ENCODE assay signal across 38 cellular contexts in genomic region chr2:1209246-1209645, GRCh38.
"Had no signal": no experiment of that assay in that cellular context is flagged by ENCODE, and none has a peak within 500 bp of the region (broad histone marks: within the 10 kb centered on the region; RNA-seq: fewer than 3 reads in every experiment).

No MANE protein-coding gene starts in this region.

- H3K36me3 Mint-ChIP-seq: activated naive CD4-positive, alpha-beta T cell treated with anti-CD3 and anti-CD28 coated beads, Interleukin-2, amount 10 ng/mL, durations not matched to agents 7 days and 5 days had no signal

- H3K27me3 ChIP-seq: ascending aorta, cardiac muscle cell had no signal

- H3K4me1 ChIP-seq: ascending aorta had no signal

- FAIRE-seq: bronchial epithelial cell, TTC549 had no signal

- H3K27me3 Mint-ChIP-seq: activated B cell treated with CpG ODN at 0.5 μM for 24 hours; activated CD4-positive, alpha-beta memory T cell treated with anti-CD3 and anti-CD28 coated beads for 36 hours; activated CD4-positive, alpha-beta T cell treated with anti-CD3 and anti-CD28 coated beads, Interleukin-2, amount 10 ng/mL, durations not matched to agents 24 days and 14 days; activated CD8-positive, alpha-beta T cell treated with anti-CD3 and anti-CD28 coated beads for 36 hours; activated naive CD4-positive, alpha-beta T cell treated with anti-CD3 and anti-CD28 coated beads, Interleukin-2, amount 10 ng/mL, durations not matched to agents 7 days and 5 days; activated naive CD4-positive, alpha-beta T cell treated with anti-CD3 and anti-CD28 coated beads, Interleukin-2, amount 50 U/mL, for 24 hours; activated naive CD8-positive, alpha-beta T cell; activated naive CD8-positive, alpha-beta T cell treated with anti-CD3 and anti-CD28 coated beads, Interleukin-2, amount 10 ng/mL, durations not matched to agents 7 days and 5 days; activated naive CD8-positive, alpha-beta T cell treated with anti-CD3 and anti-CD28 coated beads, Interleukin-2, amount 50 U/mL, for 24 hours; activated T-helper 17 cell treated with anti-CD3 and anti-CD28 coated beads, Interleukin-2, amount 50 U/mL, for 72 hours; central memory CD8-positive, alpha-beta T cell had no signal

- H3K4me3 ChIP-seq: ascending aorta, cardiac muscle cell had no signal

- H3K9me3 Mint-ChIP-seq: central memory CD8-positive, alpha-beta T cell had no signal

- H3K27ac ChIP-seq: ascending aorta, cardiac muscle cell, VCaP had no signal

- DNase-seq: activated B cell treated with CpG ODN at 0.5 μM for 24 hours; activated CD4-positive, alpha-beta memory T cell treated with anti-CD3 and anti-CD28 coated beads for 36 hours; activated CD4-positive, alpha-beta T cell treated with anti-CD3 and anti-CD28 coated beads for 4 hours; activated CD4-positive, alpha-beta T cell treated with anti-CD3 and anti-CD28 coated beads, Interleukin-2, amount 10 ng/mL, durations not matched to agents 24 days and 14 days; activated CD4-positive, alpha-beta T cell treated with anti-CD3 and anti-CD28 coated beads, Interleukin-2, amount 50 U/mL, for 1 hour; activated CD4-positive, alpha-beta T cell treated with anti-CD3 and anti-CD28 coated beads, Interleukin-2, amount 50 U/mL, for 4 hours; activated CD4-positive, CD25-positive, alpha-beta regulatory T cell treated with anti-CD3 and anti-CD28 coated beads, Interleukin-2, amount 50 U/mL, for 72 hours; activated CD8-positive, alpha-beta memory T cell treated with anti-CD3 and anti-CD28 coated beads, Interleukin-2, amount 50 U/mL, for 4 hours; activated CD8-positive, alpha-beta T cell treated with anti-CD3 and anti-CD28 coated beads for 36 hours; activated effector memory CD4-positive, alpha-beta T cell treated with anti-CD3 and anti-CD28 coated beads, Interleukin-2, amount 50 U/mL, for 16 hours; activated naive CD4-positive, alpha-beta T cell treated with anti-CD3 and anti-CD28 coated beads, Interleukin-2, amount 10 ng/mL, durations not matched to agents 7 days and 5 days; activated naive CD4-positive, alpha-beta T cell treated with Interleukin-2 at 50 U/mL for 16 hours; activated naive CD8-positive, alpha-beta T cell treated with anti-CD3 and anti-CD28 coated beads, Interleukin-2, amount 10 ng/mL, durations not matched to agents 7 days and 5 days; activated naive CD8-positive, alpha-beta T cell treated with anti-CD3 and anti-CD28 coated beads, Interleukin-2, amount 50 U/mL, for 24 hours; activated T-cell treated with anti-CD3 and anti-CD28 coated beads for 4 hours; activated T-cell treated with anti-CD3 and anti-CD28 coated beads, Interleukin-2, amount 50 U/mL, for 1 hour; activated T-cell treated with anti-CD3 and anti-CD28 coated beads, Interleukin-2, amount 50 U/mL, for 4 hours; activated T-cell treated with anti-CD3 and anti-CD28 coated beads, Interleukin-2, amount 50 U/mL, for 72 hours; amygdala; anterior cingulate cortex; caudate nucleus; cerebellar nuclear complex; T-helper 1 cell; T-helper 2 cell; T-helper 9 cell had no signal

- H3K4me3 Mint-ChIP-seq: activated B cell treated with CpG ODN at 0.5 μM for 24 hours; activated CD4-positive, alpha-beta memory T cell treated with anti-CD3 and anti-CD28 coated beads for 36 hours; activated CD4-positive, alpha-beta T cell treated with anti-CD3 and anti-CD28 coated beads, Interleukin-2, amount 10 ng/mL, durations not matched to agents 24 days and 14 days; activated CD8-positive, alpha-beta T cell treated with anti-CD3 and anti-CD28 coated beads for 36 hours; activated naive CD4-positive, alpha-beta T cell treated with anti-CD3 and anti-CD28 coated beads, Interleukin-2, amount 10 ng/mL, durations not matched to agents 7 days and 5 days; activated naive CD4-positive, alpha-beta T cell treated with anti-CD3 and anti-CD28 coated beads, Interleukin-2, amount 50 U/mL, for 24 hours; activated naive CD8-positive, alpha-beta T cell; activated naive CD8-positive, alpha-beta T cell treated with anti-CD3 and anti-CD28 coated beads, Interleukin-2, amount 10 ng/mL, durations not matched to agents 7 days and 5 days; activated naive CD8-positive, alpha-beta T cell treated with anti-CD3 and anti-CD28 coated beads, Interleukin-2, amount 50 U/mL, for 24 hours; activated T-cell treated with anti-CD3 and anti-CD28 coated beads, Interleukin-2, amount 50 U/mL, for 4 hours; activated T-cell treated with anti-CD3 and anti-CD28 coated beads, Interleukin-2, amount 50 U/mL, for 72 hours; activated T-helper 1 cell treated with anti-CD3 and anti-CD28 coated beads, Interleukin-12 subunit alpha, Interleukin-12 subunit beta, Interleukin-2, Interleukin-4 antibody, amounts not matched to agents 30 ng/mL and 10 ng/mL and 1 ng/mL, durations not matched to agents 14 hours and 24 hours and 36 hours; activated T-helper 17 cell treated with anti-CD3 and anti-CD28 coated beads, Interleukin-2, amount 50 U/mL, for 72 hours; brain; central memory CD8-positive, alpha-beta T cell; T-helper 1 cell treated with Interleukin-12 subunit alpha and Interleukin-12 subunit beta and Interleukin-4 antibody, amounts not matched to agents 30 μg/mL and 1 μg/mL, for 36 hours; T-helper 2 cell treated with Interferon-gamma antibody and Interleukin-4, amounts not matched to agents 5 μg/mL and 100 μg/mL, for 36 hours had no signal

- H3K4me1 Mint-ChIP-seq: activated CD4-positive, alpha-beta T cell treated with anti-CD3 and anti-CD28 coated beads, Interleukin-2, amount 10 ng/mL, durations not matched to agents 24 days and 14 days; activated naive CD4-positive, alpha-beta T cell treated with anti-CD3 and anti-CD28 coated beads, Interleukin-2, amount 10 ng/mL, durations not matched to agents 7 days and 5 days; activated naive CD4-positive, alpha-beta T cell treated with anti-CD3 and anti-CD28 coated beads, Interleukin-2, amount 50 U/mL, for 24 hours; brain had no signal

- ATAC-seq: activated CD8-positive, alpha-beta T cell treated with anti-CD3 and anti-CD28 coated beads for 36 hours; activated naive CD8-positive, alpha-beta T cell treated with anti-CD3 and anti-CD28 coated beads, Interleukin-2, amount 50 U/mL, for 24 hours; activated T-cell treated with anti-CD3 and anti-CD28 coated beads, Interleukin-2, amount 50 U/mL, for 4 hours; activated T-cell treated with anti-CD3 and anti-CD28 coated beads, Interleukin-2, amount 50 U/mL, for 72 hours; activated T-helper 17 cell treated with anti-CD3 and anti-CD28 coated beads, Interleukin-2, amount 50 U/mL, for 72 hours had no signal

- H3K36me3 ChIP-seq: ascending aorta, cardiac muscle cell had no signal

- H3K27ac Mint-ChIP-seq: activated B cell treated with CpG ODN at 0.5 μM for 24 hours; activated CD4-positive, alpha-beta memory T cell treated with anti-CD3 and anti-CD28 coated beads for 36 hours; activated CD4-positive, alpha-beta T cell treated with anti-CD3 and anti-CD28 coated beads, Interleukin-2, amount 10 ng/mL, durations not matched to agents 24 days and 14 days; activated CD8-positive, alpha-beta T cell treated with anti-CD3 and anti-CD28 coated beads for 36 hours; activated naive CD4-positive, alpha-beta T cell treated with anti-CD3 and anti-CD28 coated beads, Interleukin-2, amount 10 ng/mL, durations not matched to agents 7 days and 5 days; activated naive CD4-positive, alpha-beta T cell treated with anti-CD3 and anti-CD28 coated beads, Interleukin-2, amount 50 U/mL, for 24 hours; activated naive CD8-positive, alpha-beta T cell; activated naive CD8-positive, alpha-beta T cell treated with anti-CD3 and anti-CD28 coated beads, Interleukin-2, amount 10 ng/mL, durations not matched to agents 7 days and 5 days; activated naive CD8-positive, alpha-beta T cell treated with anti-CD3 and anti-CD28 coated beads, Interleukin-2, amount 50 U/mL, for 24 hours; activated T-cell treated with anti-CD3 and anti-CD28 coated beads, Interleukin-2, amount 50 U/mL, for 72 hours; activated T-helper 1 cell treated with anti-CD3 and anti-CD28 coated beads, Interleukin-12 subunit alpha, Interleukin-12 subunit beta, Interleukin-2, Interleukin-4 antibody, amounts not matched to agents 30 ng/mL and 10 ng/mL and 1 ng/mL, durations not matched to agents 14 hours and 24 hours and 36 hours; activated T-helper 17 cell treated with anti-CD3 and anti-CD28 coated beads, Interleukin-2, amount 50 U/mL, for 72 hours; brain; T-helper 1 cell treated with Interleukin-12 subunit alpha and Interleukin-12 subunit beta and Interleukin-4 antibody, amounts not matched to agents 30 μg/mL and 1 μg/mL, for 36 hours; T-helper 2 cell treated with Interferon-gamma antibody and Interleukin-4, amounts not matched to agents 5 μg/mL and 100 μg/mL, for 36 hours had no signal
